Comparison of ENCODE assay signal across 9 cellular contexts in genomic region chr12:122081697-122082221, GRCh38. TPM values are rescaled to one million over a fixed set of nuclear protein-coding genes. Genes with fewer than 3 reads are reported as not detected.
DNase-seq lines count a peak whose midpoint lies in the region; TF ChIP-seq lines count a peak whose summit lies in the region.
"Had no signal": no experiment of that assay in that cellular context is flagged by ENCODE, and none has a peak within 500 bp of the region (broad histone marks: within the 10 kb centered on the region; RNA-seq: fewer than 3 reads in every experiment).

No MANE protein-coding gene starts in this region.

- no peaks in the 10 kb centered on the region; the same call in 1 of the 2 replicates for H3K27me3 Mint-ChIP-seq in HFFc6 (ENCODE audit: insufficient read depth)

- no peaks in the 10 kb centered on the region for H3K9me3 ChIP-seq in mucosa of rectum (ENCODE audit: control insufficient read depth in 2 of 2, low read length in 2 of 2)

- H3K27ac Mint-ChIP-seq in HFFc6, result peak overlapping the region; percentile 88

- POLR2A ChIA-PET in RWPE1 (lab: Yijun Ruan, JAX; ENCODE audit: low non-redundant PET), result no interaction called here

- H3K36me3 ChIP-seq in mucosa of rectum (ENCODE audit: control insufficient read depth in 2 of 2, insufficient read depth in 2 of 2, low read length in 2 of 2), result peaks cover 9 to 16% of the 10 kb centered on the region in 2 donors

- H3K4me1 ChIP-seq in mucosa of rectum (ENCODE audit: control insufficient read depth in 2 of 2, insufficient read depth in 2 of 2, low read length in 2 of 2), result peaks cover 58 to 72% of the 10 kb centered on the region in 2 donors

- TF ChIP-seq CTCF in HFFc6 (IDR thresholded peaks at IDR 0.05), result no peak
- no peak for TF ChIP-seq CTCF in RWPE1 (conservative IDR thresholded peaks at IDR 0.05; ENCODE audit: low read depth)

- H3K36me3 Mint-ChIP-seq in HFFc6 (ENCODE audit: low read depth), result peaks cover 11% of the 10 kb centered on the region; the same call in 1 of the 2 replicates

- H3K4me3 Mint-ChIP-seq in HFFc6, result peak overlapping the region; percentile 91

- H3K4me1 Mint-ChIP-seq in HFFc6 (ENCODE audit: low read depth), result peaks cover 37% of the 10 kb centered on the region

- no peaks in the 10 kb centered on the region for H3K27me3 ChIP-seq in mucosa of rectum (ENCODE audit: control insufficient read depth in 2 of 2, insufficient read depth in 2 of 2, low read length in 2 of 2)

- CTCF ChIA-PET in RWPE1 (lab: Yijun Ruan, JAX), result interaction anchor here (1.6 kb wide), 1 partner anchor 41 kb away, joined by 5 read pairs; no protein-coding TSS in a partner anchor

- H3K4me3 ChIP-seq in mucosa of rectum (ENCODE audit: low read length in 2 of 2), result peak overlapping the region; percentile 97 to 98

- H3K9me3 Mint-ChIP-seq in HFFc6, result no peaks in the 10 kb centered on the region

- peak overlapping the region; percentile 92 for H3K27ac ChIP-seq in RWPE1
- peak overlapping the region; percentile 88 to 90 for H3K27ac ChIP-seq in mucosa of rectum (ENCODE audit: low read depth in 2 of 2, low read length in 2 of 2)
- H3K27ac ChIP-seq: 22Rv1 had no signal

- H3K9ac ChIP-seq in mucosa of rectum (ENCODE audit: low read depth in 1 of 2, low read length in 2 of 2), result peak overlapping the region; percentile 85 to 98

- peak; percentile 28 for DNase-seq in NCI-H2029 treated with DMSO at 0.1 percent for 48 hours (lab: John Stamatoyannopoulos, UW)
- DNase-seq in NCI-H2029 (lab: John Stamatoyannopoulos, UW), result no peak
- peak; percentile 35 for DNase-seq in HFFc6
- DNase-seq in RWPE1 (ENCODE audit: low spot score), result no peak
- peak; percentile 43 for DNase-seq in dermis blood vessel endothelial cell
- no peak for DNase-seq in mesenteric fat pad (ENCODE audit: low spot score)
- no peak for DNase-seq in amniotic stem cell (lab: John Stamatoyannopoulos, UW)

RNA-seq across cellular contexts. Expression of gene MLXIP, which starts 3.2 kb away (rescaled TPM):
- total RNA-seq in HFFc6 (2021; fragmentation: NEBNext Ultra II Directional; extraction: Animal tissue kit (Norgen Biotek cat#: 25700)), result 10 to 100 TPM; 19.0 to 23.8 (median 21.7) TPM
- 16.7 and 35.7 TPM in 2 replicates for total RNA-seq in dermis blood vessel endothelial cell
- 68.4 TPM for total RNA-seq in mesenteric fat pad

Comparison
In these comparisons a context has a peak if more than half of its experiments do, and no peak if none do; other contexts are left out.
1. DNase-seq: peak in NCI-H2029 treated with DMSO at 0.1 percent for 48 hours (single experiment), HFFc6 (single experiment) and dermis blood vessel endothelial cell (single experiment); none in NCI-H2029 (single experiment), RWPE1 (single experiment), mesenteric fat pad (single experiment) and amniotic stem cell (single experiment).